In the genomic region with DNA sequence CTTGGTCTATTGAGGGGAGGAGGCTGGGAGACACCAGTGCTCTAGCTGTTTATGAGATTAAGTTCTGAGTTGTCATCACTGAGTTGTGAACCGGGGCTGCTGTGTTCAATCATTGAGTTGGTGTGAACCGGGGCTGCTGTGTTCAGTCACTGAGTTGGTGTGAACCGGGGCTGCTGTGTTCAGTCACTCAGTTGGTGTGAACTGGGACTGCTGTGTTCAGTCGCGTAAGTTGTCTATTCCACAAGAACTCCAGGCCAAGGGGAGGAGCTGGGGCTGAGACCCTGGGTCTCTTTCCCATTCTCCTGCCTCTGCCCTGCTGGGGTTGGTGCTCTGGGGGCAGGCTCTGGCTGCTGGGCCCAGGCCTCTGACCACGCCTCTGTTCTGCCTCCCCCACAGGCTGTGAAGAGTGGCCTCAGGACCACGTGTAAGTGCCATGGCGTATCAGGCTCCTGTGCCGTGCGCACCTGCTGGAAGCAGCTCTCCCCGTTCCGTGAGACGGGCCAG, we compare ENCODE assay signal across 23 cellular contexts. TPM values are rescaled to one million over a fixed set of nuclear protein-coding genes. Genes with fewer than 3 reads are reported as not detected.
DNase-seq lines count a peak whose midpoint lies in the region; ATAC-seq and TF ChIP-seq lines count a peak whose summit lies in the region.
"Had no signal": no experiment of that assay in that cellular context is flagged by ENCODE, and none has a peak within 500 bp of the region (broad histone marks: within the 10 kb centered on the region; RNA-seq: fewer than 3 reads in every experiment).

No MANE protein-coding gene starts in this region.

- DNase-seq in CD14-positive monocyte (ENCODE audit: low spot score): no peak
- peak; percentile 36 for DNase-seq in MM.1S
- no peak for DNase-seq in mucosa of descending colon
- no peak for DNase-seq in immature natural killer cell
- no peak for DNase-seq in CD8-positive, alpha-beta T cell
- DNase-seq: activated CD4-positive, alpha-beta T cell treated with anti-CD3 and anti-CD28 coated beads for 4 hours; activated naive CD4-positive, alpha-beta T cell treated with anti-CD3 and anti-CD28 coated beads, Interleukin-2, amount 10 ng/mL, durations not matched to agents 7 days and 5 days; activated T-cell treated with anti-CD3 and anti-CD28 coated beads, Interleukin-2, amount 50 U/mL, for 72 hours; anterior cingulate cortex; central memory CD4-positive, alpha-beta T cell; gastrocnemius medialis; HCEC 1CT; hypothalamus; NCI-H226 had no signal

- POLR2A ChIA-PET in CD8-positive, alpha-beta T cell (lab: Charles Lee): no interaction called here

- H3K36me3 ChIP-seq in MM.1S (replicated peaks; ENCODE audit: insufficient read depth, low read length) (no peaks in the 10 kb centered on the region), mucosa of descending colon (ENCODE audit: low read depth) (no peaks in the 10 kb centered on the region)
- no peaks in the 10 kb centered on the region for H3K36me3 ChIP-seq in CD8-positive, alpha-beta T cell (ENCODE audit: insufficient read depth, low read length)
- H3K36me3 ChIP-seq: gastrocnemius medialis, SJSA1, thoracic aorta had no signal

- no peaks in the 10 kb centered on the region for H3F3A ChIP-seq in MM.1S (ENCODE audit: insufficient read depth, low read length)

- H3K27ac ChIP-seq in MM.1S (ENCODE audit: low read length) (no peak overlapping the region), VCaP (peak overlapping the region; percentile 43)
- no peak overlapping the region for H3K27ac ChIP-seq in CD8-positive, alpha-beta T cell (ENCODE audit: low read depth, low read length)
- H3K27ac ChIP-seq: gastrocnemius medialis, SJSA1, thoracic aorta had no signal

- H3K27ac Mint-ChIP-seq in CD14-positive monocyte (peak overlapping the region in 4 of 7 donors; percentile 22 to 54 (median 42)), immature natural killer cell (no peak overlapping the region)
- no peak overlapping the region for H3K27ac Mint-ChIP-seq in CD8-positive, alpha-beta T cell
- H3K27ac Mint-ChIP-seq: activated naive CD4-positive, alpha-beta T cell treated with anti-CD3 and anti-CD28 coated beads, Interleukin-2, amount 10 ng/mL, durations not matched to agents 7 days and 5 days; activated T-cell treated with anti-CD3 and anti-CD28 coated beads, Interleukin-2, amount 50 U/mL, for 72 hours; stimulated activated effector memory CD8-positive, alpha-beta T cell treated with anti-CD3 and anti-CD28 coated beads, Interleukin-12 subunit alpha, Interleukin-12 subunit beta, amount 100 ng/mL, for 72 hours had no signal

- no peak overlapping the region; the same call in 1 of the 2 replicates for H2AFZ ChIP-seq in MM.1S (ENCODE audit: low read length)

- TF ChIP-seq CTCF in CD14-positive monocyte (IDR thresholded peaks at IDR 0.05) (no peak), MM.1S (IDR thresholded peaks at IDR 0.05; ENCODE audit: low read length) (no peak), VCaP (conservative IDR thresholded peaks at IDR 0.05) (no peak), mucosa of descending colon (IDR thresholded peaks at IDR 0.05) (no peak)
- no peak for TF ChIP-seq CTCF in CD8-positive, alpha-beta T cell (IDR thresholded peaks at IDR 0.05)

- H3K4me2 ChIP-seq in MM.1S (ENCODE audit: low read depth, low read length): no peak overlapping the region

- H3K4me3 Mint-ChIP-seq in CD14-positive monocyte: peak overlapping the region in 1 of 2 donors; percentile 55
- no peak overlapping the region for H3K4me3 Mint-ChIP-seq in immature natural killer cell
- H3K4me3 Mint-ChIP-seq in CD8-positive, alpha-beta T cell: no peak overlapping the region
- H3K4me3 Mint-ChIP-seq: activated naive CD4-positive, alpha-beta T cell treated with anti-CD3 and anti-CD28 coated beads, Interleukin-2, amount 10 ng/mL, durations not matched to agents 7 days and 5 days; activated T-cell treated with anti-CD3 and anti-CD28 coated beads, Interleukin-2, amount 50 U/mL, for 72 hours; neural crest cell; stimulated activated effector memory CD8-positive, alpha-beta T cell treated with anti-CD3 and anti-CD28 coated beads, Interleukin-12 subunit alpha, Interleukin-12 subunit beta, amount 100 ng/mL, for 72 hours had no signal

- H3K27me3 Mint-ChIP-seq in CD14-positive monocyte (ENCODE audit: low read depth in 3 of 3) (peaks cover 1 to 5% (median 2%) of the 10 kb centered on the region in 3 donors), immature natural killer cell (ENCODE audit: low read depth in 3 of 3) (peaks cover 0 to 5% (median 2%) of the 10 kb centered on the region in 3 donors)
- H3K27me3 Mint-ChIP-seq in CD8-positive, alpha-beta T cell (ENCODE audit: low read depth): no peaks in the 10 kb centered on the region
- H3K27me3 Mint-ChIP-seq: activated naive CD4-positive, alpha-beta T cell treated with anti-CD3 and anti-CD28 coated beads, Interleukin-2, amount 10 ng/mL, durations not matched to agents 7 days and 5 days had no signal

- H3K9me3 ChIP-seq in MM.1S (replicated peaks; ENCODE audit: insufficient read depth, low read length) (no peaks in the 10 kb centered on the region), mucosa of descending colon (no peaks in the 10 kb centered on the region)
- H3K9me3 ChIP-seq in CD8-positive, alpha-beta T cell (ENCODE audit: low read length): no peaks in the 10 kb centered on the region
- H3K9me3 ChIP-seq: gastrocnemius medialis, SJSA1, thoracic aorta had no signal

- H3K36me3 Mint-ChIP-seq in CD14-positive monocyte: no peaks in the 10 kb centered on the region
- no peaks in the 10 kb centered on the region for H3K36me3 Mint-ChIP-seq in immature natural killer cell
- no peaks in the 10 kb centered on the region for H3K36me3 Mint-ChIP-seq in CD8-positive, alpha-beta T cell
- H3K36me3 Mint-ChIP-seq: activated naive CD4-positive, alpha-beta T cell treated with anti-CD3 and anti-CD28 coated beads, Interleukin-2, amount 10 ng/mL, durations not matched to agents 7 days and 5 days; stimulated activated effector memory CD8-positive, alpha-beta T cell treated with anti-CD3 and anti-CD28 coated beads, Interleukin-12 subunit alpha, Interleukin-12 subunit beta, amount 100 ng/mL, for 72 hours had no signal

- H3K4me3 ChIP-seq in MM.1S (ENCODE audit: low read length) (no peak overlapping the region), mucosa of descending colon (no peak overlapping the region)
- H3K4me3 ChIP-seq in CD8-positive, alpha-beta T cell (ENCODE audit: low read depth, low read length): no peak overlapping the region
- H3K4me3 ChIP-seq: gastrocnemius medialis, SJSA1, skin epidermis, thoracic aorta had no signal

- H3K4me1 ChIP-seq in MM.1S (ENCODE audit: low read length): peaks cover 4% of the 10 kb centered on the region; the same call in 1 of the 2 replicates
- peaks cover 3% of the 10 kb centered on the region for H3K4me1 ChIP-seq in mucosa of descending colon (ENCODE audit: low read depth)
- peaks cover 11% of the 10 kb centered on the region for H3K4me1 ChIP-seq in CD8-positive, alpha-beta T cell (ENCODE audit: insufficient read depth, low read length)
- H3K4me1 ChIP-seq: gastrocnemius medialis, SJSA1 had no signal

- H3K27me3 ChIP-seq in MM.1S (replicated peaks; ENCODE audit: insufficient read depth, low read length): no peaks in the 10 kb centered on the region
- no peaks in the 10 kb centered on the region for H3K27me3 ChIP-seq in CD8-positive, alpha-beta T cell (ENCODE audit: insufficient read depth, low read length)
- H3K27me3 ChIP-seq: gastrocnemius medialis had no signal

- CTCF ChIA-PET in CD8-positive, alpha-beta T cell (lab: Charles Lee): no interaction called here

- ATAC-seq in mucosa of descending colon: peak; percentile 39
- no peak for ATAC-seq in CD8-positive, alpha-beta T cell
- no peak for ATAC-seq in HG03521 (IDR thresholded peaks at IDR 0.05; ENCODE audit: unreplicated experiment)
- ATAC-seq in HG02763 (IDR thresholded peaks at IDR 0.05; ENCODE audit: unreplicated experiment): no peak
- ATAC-seq: activated T-cell treated with anti-CD3 and anti-CD28 coated beads, Interleukin-2, amount 50 U/mL, for 72 hours; gastrocnemius medialis; stimulated activated effector memory CD8-positive, alpha-beta T cell treated with anti-CD3 and anti-CD28 coated beads, Interleukin-12 subunit alpha, Interleukin-12 subunit beta, amount 100 ng/mL, for 72 hours had no signal

- H3K9me3 Mint-ChIP-seq in CD14-positive monocyte (no peaks in the 10 kb centered on the region), immature natural killer cell (no peaks in the 10 kb centered on the region)
- H3K9me3 Mint-ChIP-seq in CD8-positive, alpha-beta T cell: no peaks in the 10 kb centered on the region
- H3K9me3 Mint-ChIP-seq: activated naive CD4-positive, alpha-beta T cell treated with anti-CD3 and anti-CD28 coated beads, Interleukin-2, amount 10 ng/mL, durations not matched to agents 7 days and 5 days; activated T-cell treated with anti-CD3 and anti-CD28 coated beads, Interleukin-2, amount 50 U/mL, for 72 hours; neural crest cell; stimulated activated effector memory CD8-positive, alpha-beta T cell treated with anti-CD3 and anti-CD28 coated beads, Interleukin-12 subunit alpha, Interleukin-12 subunit beta, amount 100 ng/mL, for 72 hours had no signal

- no peaks in the 10 kb centered on the region for H4K20me1 ChIP-seq in MM.1S (ENCODE audit: insufficient read depth, low read length)

- H3K9ac ChIP-seq in MM.1S (ENCODE audit: low read length): no peak overlapping the region

- H3K4me1 Mint-ChIP-seq in CD14-positive monocyte: peaks cover 44% of the 10 kb centered on the region
- H3K4me1 Mint-ChIP-seq in immature natural killer cell: peaks cover 0 to 1% of the 10 kb centered on the region in 2 donors
- peaks cover 5% of the 10 kb centered on the region for H3K4me1 Mint-ChIP-seq in CD8-positive, alpha-beta T cell (ENCODE audit: low read depth)
- H3K4me1 Mint-ChIP-seq: activated naive CD4-positive, alpha-beta T cell treated with anti-CD3 and anti-CD28 coated beads, Interleukin-2, amount 10 ng/mL, durations not matched to agents 7 days and 5 days; neural crest cell had no signal

- intact Hi-C loops in CD14-positive monocyte (cut with micrococcal nuclease) (no loop called here), mucosa of descending colon (cut with DNase I, micrococcal nuclease) (no loop called here)
- intact Hi-C loops in CD8-positive, alpha-beta T cell (cut with DNase I, micrococcal nuclease): no loop called here

- no peaks in the 10 kb centered on the region for H3K9me2 ChIP-seq in MM.1S (replicated peaks; ENCODE audit: insufficient read depth, low read length)

- H3K79me2 ChIP-seq in MM.1S (ENCODE audit: low read length): no peaks in the 10 kb centered on the region

RNA-seq across cellular contexts. Expression of a gene that starts 24.5 kb away (rescaled TPM):
- polyA plus RNA-seq in CD14-positive monocyte (under 1 TPM in 1 of 2 donors, not detected in 1; 0.19 TPM), immature natural killer cell (not detected)
- total RNA-seq in mucosa of descending colon: under 1 TPM in 1 of 3 donors, not detected in 2; 0.22 TPM
- not detected for total RNA-seq in CD8-positive, alpha-beta T cell
- total RNA-seq: activated T-cell treated with anti-CD3 and anti-CD28 coated beads, Interleukin-2, amount 50 U/mL, for 72 hours; neural crest cell; SJSA1; T-helper 1 cell treated with Interleukin-12 subunit alpha and Interleukin-12 subunit beta and Interleukin-4 antibody, amounts not matched to agents 30 ng/mL and 1 ng/mL, for 36 hours had no signal

RNA-seq across cellular contexts. Expression of a gene that starts 47.1 kb away (rescaled TPM):
- polyA plus RNA-seq in CD14-positive monocyte (10 to 100 TPM; 27.7 to 31.1 TPM), immature natural killer cell (10 to 100 TPM; 36.9 to 62.4 (median 57.6) TPM)
- 10 to 100 TPM; 53.7 to 56.5 (median 55.0) TPM for total RNA-seq in mucosa of descending colon
- 10 to 100 TPM; 45.5 to 47.3 TPM for total RNA-seq in CD8-positive, alpha-beta T cell

RNA-seq across cellular contexts. Expression of a gene that starts 57.4 kb away (rescaled TPM):
- polyA plus RNA-seq in CD14-positive monocyte (not detected), immature natural killer cell (under 1 TPM in 2 of 3 donors, not detected in 1; 0.12 to 0.17 TPM)
- 1 to 10 TPM in 1 of 3 donors, under 1 TPM in 2; 0.29 to 1.1 (median 0.41) TPM for total RNA-seq in mucosa of descending colon
- total RNA-seq in CD8-positive, alpha-beta T cell: not detected
- total RNA-seq: T-helper 1 cell treated with Interleukin-12 subunit alpha and Interleukin-12 subunit beta and Interleukin-4 antibody, amounts not matched to agents 30 ng/mL and 1 ng/mL, for 36 hours had no signal

Comparison
In these comparisons a context has a peak if more than half of its experiments do, and no peak if none do; other contexts are left out.
1. H3K27ac Mint-ChIP-seq: peak in CD14-positive monocyte (4 of 7); none in immature natural killer cell (0 of 6) and CD8-positive, alpha-beta T cell (single experiment).